11 cellular contexts compared by ENCODE assay signal in genomic region chr1:219317762-219318353, GRCh38.
DNase-seq lines count a peak whose midpoint lies in the region; ATAC-seq, FAIRE-seq and TF ChIP-seq lines count a peak whose summit lies in the region.
"Had no signal": no experiment of that assay in that cellular context is flagged by ENCODE, and none has a peak within 500 bp of the region (broad histone marks: within the 10 kb centered on the region; RNA-seq: fewer than 3 reads in every experiment).

No MANE protein-coding gene starts in this region.

- H3K4me3 Mint-ChIP-seq in activated CD8-positive, alpha-beta T cell treated with anti-CD3 and anti-CD28 coated beads for 36 hours: no peak overlapping the region
- H3K4me3 Mint-ChIP-seq: stimulated activated naive CD8-positive, alpha-beta T cell treated with anti-CD3 and anti-CD28 coated beads, Interleukin-15, Interleukin-2, amounts not matched to agents 100 ng/mL and 50 ng/mL, for 24 hours had no signal

- FAIRE-seq in H54 (lab: Jason Lieb, UNC): no peak

- no peaks in the 10 kb centered on the region for H3K27me3 Mint-ChIP-seq in activated CD8-positive, alpha-beta T cell treated with anti-CD3 and anti-CD28 coated beads for 36 hours
- H3K27me3 Mint-ChIP-seq: stimulated activated naive CD8-positive, alpha-beta T cell treated with anti-CD3 and anti-CD28 coated beads, Interleukin-15, Interleukin-2, amounts not matched to agents 100 ng/mL and 50 ng/mL, for 24 hours had no signal

- H3K4me3 ChIP-seq in BJ (ENCODE audit: low read depth, low read length) (no peak overlapping the region), fibroblast of pulmonary artery (replicated peaks; ENCODE audit: low read depth, low read length) (no peak overlapping the region)
- H3K4me3 ChIP-seq: right atrium auricular region had no signal

- peaks cover 9% of the 10 kb centered on the region for H3K27me3 ChIP-seq in BJ (ENCODE audit: control insufficient read depth, insufficient read depth, low read length)
- H3K27me3 ChIP-seq: right atrium auricular region had no signal

- TF ChIP-seq POLR2A in H54 (IDR thresholded peaks at IDR 0.05; ENCODE audit: low read depth, low read length): no peak

- peaks cover 9% of the 10 kb centered on the region for H3K9me3 Mint-ChIP-seq in activated CD8-positive, alpha-beta T cell treated with anti-CD3 and anti-CD28 coated beads for 36 hours

- H3K4me1 Mint-ChIP-seq in activated CD8-positive, alpha-beta T cell treated with anti-CD3 and anti-CD28 coated beads for 36 hours (ENCODE audit: low read depth): no peaks in the 10 kb centered on the region

- POLR2A ChIA-PET in BJ (lab: Charles Lee): no interaction called here
- POLR2A ChIA-PET in activated CD8-positive, alpha-beta T cell treated with anti-CD3 and anti-CD28 coated beads for 36 hours (lab: Charles Lee): no interaction called here

- no peak overlapping the region for H3K27ac Mint-ChIP-seq in activated CD8-positive, alpha-beta T cell treated with anti-CD3 and anti-CD28 coated beads for 36 hours
- H3K27ac Mint-ChIP-seq: stimulated activated naive CD8-positive, alpha-beta T cell treated with anti-CD3 and anti-CD28 coated beads, Interleukin-15, Interleukin-2, amounts not matched to agents 100 ng/mL and 50 ng/mL, for 24 hours had no signal

- ATAC-seq in GM19043 (IDR thresholded peaks at IDR 0.05; ENCODE audit: low read depth, unreplicated experiment): peak; percentile 79
- ATAC-seq in activated CD8-positive, alpha-beta T cell treated with anti-CD3 and anti-CD28 coated beads for 36 hours: no peak

- intact Hi-C loops in activated CD8-positive, alpha-beta T cell treated with anti-CD3 and anti-CD28 coated beads for 36 hours (cut with micrococcal nuclease): no loop called here

- TF ChIP-seq CTCF in BJ (IDR thresholded peaks at IDR 0.05; ENCODE audit: insufficient read depth, low read depth, low read length) (peak; percentile 20; the same call in 1 of the 2 replicates), fibroblast of pulmonary artery (IDR thresholded peaks at IDR 0.05; ENCODE audit: low read length, missing control alignments) (peak; percentile 43)
- TF ChIP-seq CTCF in activated CD8-positive, alpha-beta T cell treated with anti-CD3 and anti-CD28 coated beads for 36 hours (IDR thresholded peaks at IDR 0.05): no peak

- CTCF ChIA-PET in BJ (lab: Yijun Ruan, JAX): interaction anchor here (0.7 to 1.0 kb wide), 2 partner anchors 16 to 22 kb away, joined by 3 to 4 read pairs; no protein-coding TSS in a partner anchor
- CTCF ChIA-PET in activated CD8-positive, alpha-beta T cell treated with anti-CD3 and anti-CD28 coated beads for 36 hours (lab: Charles Lee): no interaction called here

- H3K36me3 Mint-ChIP-seq in activated CD8-positive, alpha-beta T cell treated with anti-CD3 and anti-CD28 coated beads for 36 hours (ENCODE audit: low read depth): no peaks in the 10 kb centered on the region

- no peaks in the 10 kb centered on the region for H3K36me3 ChIP-seq in BJ (ENCODE audit: control insufficient read depth, insufficient read depth, low read length)
- H3K36me3 ChIP-seq: right atrium auricular region had no signal

- no peak for DNase-seq in BJ (ENCODE audit: low read depth)
- DNase-seq in NCI-H82 (lab: John Stamatoyannopoulos, UW): peak; percentile 44
- peak; percentile 64 for DNase-seq in fibroblast of pulmonary artery (ENCODE audit: low read depth)
- no peak for DNase-seq in SK-N-DZ (ENCODE audit: low spot score)
- DNase-seq in activated gamma-delta T cell (lab: John Stamatoyannopoulos, UW): no peak
- no peak for DNase-seq in activated CD8-positive, alpha-beta T cell treated with anti-CD3 and anti-CD28 coated beads for 36 hours
- no peak for DNase-seq in H54 (ENCODE audit: insufficient read length, low spot score)
- DNase-seq: NCI-H187 had no signal

Comparison
In these comparisons a context has a peak if more than half of its experiments do, and no peak if none do; other contexts are left out.
1. DNase-seq: peak in NCI-H82 (single experiment) and fibroblast of pulmonary artery (single experiment); none in BJ (single experiment), SK-N-DZ (single experiment), activated gamma-delta T cell (single experiment), activated CD8-positive, alpha-beta T cell treated with anti-CD3 and anti-CD28 coated beads for 36 hours (single experiment) and H54 (single experiment).